Comparison of ENCODE assay signal across 31 cellular contexts in genomic region chr2:943461-943797, GRCh38. TPM values are rescaled to one million over a fixed set of nuclear protein-coding genes. Genes with fewer than 3 reads are reported as not detected.
"Had no signal": no experiment of that assay in that cellular context is flagged by ENCODE, and none has a peak within 500 bp of the region (broad histone marks: within the 10 kb centered on the region; RNA-seq: fewer than 3 reads in every experiment).

No MANE protein-coding gene starts in this region.

- DNase-seq: activated CD4-positive, alpha-beta memory T cell treated with anti-CD3 and anti-CD28 coated beads, Interleukin-2, amount 10 ng/mL, durations not matched to agents 7 days and 5 days; activated CD4-positive, alpha-beta T cell treated with anti-CD3 and anti-CD28 coated beads for 1 hour; activated CD4-positive, alpha-beta T cell treated with anti-CD3 and anti-CD28 coated beads for 4 hours; activated CD4-positive, alpha-beta T cell treated with anti-CD3 and anti-CD28 coated beads, Interleukin-2, amount 10 ng/mL, durations not matched to agents 7 days and 5 days; activated CD4-positive, alpha-beta T cell treated with anti-CD3 and anti-CD28 coated beads, Interleukin-2, amount 50 U/mL, for 4 hours; activated CD8-positive, alpha-beta memory T cell treated with anti-CD3 and anti-CD28 coated beads, Interleukin-2, amount 50 U/mL, for 48 hours; activated gamma-delta T cell; activated naive CD4-positive, alpha-beta T cell; activated naive CD4-positive, alpha-beta T cell treated with anti-CD3 and anti-CD28 coated beads, Interleukin-2, amount 10 ng/mL, durations not matched to agents 7 days and 5 days; activated naive CD8-positive, alpha-beta T cell treated with anti-CD3 and anti-CD28 coated beads, Interleukin-2, amount 10 ng/mL, durations not matched to agents 7 days and 5 days; activated T-cell treated with anti-CD3 and anti-CD28 coated beads for 4 hours; activated T-cell treated with anti-CD3 and anti-CD28 coated beads, Interleukin-2, amount 50 U/mL, for 24 hours; activated T-cell treated with anti-CD3 and anti-CD28 coated beads, Interleukin-2, amount 50 U/mL, for 72 hours; central memory CD4-positive, alpha-beta T cell; cerebellar nuclear complex; colonic mucosa; effector CD8-positive, alpha-beta T cell; erythroblast; foreskin keratinocyte; gastrocnemius medialis; heart right ventricle; T-helper 2 cell had no signal

- H3K4me1 ChIP-seq: ascending aorta, breast epithelium, colonic mucosa, esophagus muscularis mucosa, foreskin keratinocyte, gastrocnemius medialis, heart right ventricle had no signal

- H3K4me3 Mint-ChIP-seq: activated CD4-positive, alpha-beta memory T cell treated with anti-CD3 and anti-CD28 coated beads, Interleukin-2, amount 10 ng/mL, durations not matched to agents 7 days and 5 days; activated CD4-positive, alpha-beta T cell treated with anti-CD3 and anti-CD28 coated beads, Interleukin-2, amount 10 ng/mL, durations not matched to agents 7 days and 5 days; activated naive CD4-positive, alpha-beta T cell treated with anti-CD3 and anti-CD28 coated beads, Interleukin-2, amount 10 ng/mL, durations not matched to agents 7 days and 5 days; activated naive CD8-positive, alpha-beta T cell treated with anti-CD3 and anti-CD28 coated beads, Interleukin-2, amount 10 ng/mL, durations not matched to agents 7 days and 5 days; activated T-cell treated with anti-CD3 and anti-CD28 coated beads, Interleukin-2, amount 50 U/mL, for 24 hours; activated T-cell treated with anti-CD3 and anti-CD28 coated beads, Interleukin-2, amount 50 U/mL, for 72 hours; brain; WTC11 had no signal

- H3K79me2 ChIP-seq: hepatocyte had no signal

- H3K4me3 ChIP-seq: ascending aorta, breast epithelium, cardiac muscle cell, colonic mucosa, esophagus muscularis mucosa, gastrocnemius medialis, heart right ventricle, hepatocyte had no signal

- H3K9me3 ChIP-seq: ascending aorta, colonic mucosa had no signal

- H2AFZ ChIP-seq: hepatocyte had no signal

- H3K27me3 ChIP-seq: ascending aorta, colonic mucosa, foreskin keratinocyte had no signal

- H3K4me2 ChIP-seq: hepatocyte had no signal

- H3K27ac Mint-ChIP-seq: activated CD4-positive, alpha-beta memory T cell treated with anti-CD3 and anti-CD28 coated beads, Interleukin-2, amount 10 ng/mL, durations not matched to agents 7 days and 5 days; activated CD4-positive, alpha-beta T cell treated with anti-CD3 and anti-CD28 coated beads, Interleukin-2, amount 10 ng/mL, durations not matched to agents 7 days and 5 days; activated naive CD4-positive, alpha-beta T cell treated with anti-CD3 and anti-CD28 coated beads, Interleukin-2, amount 10 ng/mL, durations not matched to agents 7 days and 5 days; activated naive CD4-positive, alpha-beta T cell treated with anti-CD3 and anti-CD28 coated beads, Interleukin-2, amount 50 U/mL, for 72 hours; activated naive CD8-positive, alpha-beta T cell treated with anti-CD3 and anti-CD28 coated beads, Interleukin-2, amount 10 ng/mL, durations not matched to agents 7 days and 5 days; activated T-cell treated with anti-CD3 and anti-CD28 coated beads, Interleukin-2, amount 50 U/mL, for 24 hours; activated T-cell treated with anti-CD3 and anti-CD28 coated beads, Interleukin-2, amount 50 U/mL, for 72 hours; brain; WTC11 had no signal

- H3K36me3 ChIP-seq: ascending aorta, breast epithelium, cardiac muscle cell, colonic mucosa, esophagus muscularis mucosa, gastrocnemius medialis, heart right ventricle had no signal

- H3K36me3 Mint-ChIP-seq: brain had no signal

- H3K27ac ChIP-seq: ascending aorta, breast epithelium, cardiac muscle cell, colonic mucosa, esophagus muscularis mucosa, foreskin keratinocyte, gastrocnemius medialis, heart right ventricle, hepatocyte had no signal

- ATAC-seq: activated naive CD4-positive, alpha-beta T cell treated with anti-CD3 and anti-CD28 coated beads, Interleukin-2, amount 50 U/mL, for 72 hours; activated T-cell treated with anti-CD3 and anti-CD28 coated beads, Interleukin-2, amount 50 U/mL, for 72 hours; foreskin keratinocyte; gastrocnemius medialis; heart right ventricle; WTC11 had no signal

RNA-seq across cellular contexts. Expression of gene SNTG2, which starts 7.2 kb away (rescaled TPM):
- total RNA-seq: activated CD4-positive, alpha-beta T cell treated with anti-CD3 and anti-CD28 coated beads, Interleukin-2, amount 10 ng/mL, durations not matched to agents 7 days and 5 days; dermis microvascular lymphatic vessel endothelial cell; foreskin keratinocyte; hepatocyte had no signal
- polyA plus RNA-seq: foreskin keratinocyte, hepatocyte had no signal
